In the genomic region with DNA sequence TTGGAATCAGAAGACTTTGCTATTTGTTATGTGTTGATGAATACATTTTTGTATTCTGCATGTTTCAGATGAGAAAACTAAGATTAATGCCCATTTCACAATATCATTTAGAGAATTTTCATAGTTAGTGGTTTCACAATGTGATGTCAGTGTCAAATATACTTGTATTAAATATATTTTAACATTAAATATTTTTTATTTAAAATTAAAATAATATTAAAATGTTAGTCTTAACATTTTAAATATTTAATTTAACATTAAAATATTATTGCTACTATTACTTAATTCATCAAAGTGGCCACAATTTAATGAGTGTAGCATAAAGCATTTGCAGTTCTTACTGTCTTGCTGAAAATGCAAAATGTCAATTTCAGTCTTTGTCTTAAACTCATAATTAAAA, we compare ENCODE assay signal across 26 cellular contexts.
"Had no signal": no experiment of that assay in that cellular context is flagged by ENCODE, and none has a peak within 500 bp of the region (broad histone marks: within the 10 kb centered on the region; RNA-seq: fewer than 3 reads in every experiment).

No MANE protein-coding gene starts in this region.

- H3K36me3 ChIP-seq: brain microvascular endothelial cell, esophagus squamous epithelium had no signal

- H3K4me1 ChIP-seq: esophagus squamous epithelium had no signal

- FAIRE-seq: astrocyte, bronchial epithelial cell, endothelial cell of umbilical vein had no signal

- DNase-seq: activated CD4-positive, alpha-beta memory T cell treated with anti-CD3 and anti-CD28 coated beads, Interleukin-2, amount 10 ng/mL, durations not matched to agents 7 days and 5 days; activated CD4-positive, alpha-beta T cell treated with anti-CD3 and anti-CD28 coated beads for 1 hour; activated CD4-positive, alpha-beta T cell treated with anti-CD3 and anti-CD28 coated beads for 4 hours; activated CD4-positive, alpha-beta T cell treated with anti-CD3 and anti-CD28 coated beads, Interleukin-2, amount 10 ng/mL, durations not matched to agents 7 days and 5 days; activated CD4-positive, alpha-beta T cell treated with anti-CD3 and anti-CD28 coated beads, Interleukin-2, amount 50 U/mL, for 4 hours; activated effector memory CD4-positive, alpha-beta T cell treated with Interleukin-2 at 50 U/mL for 16 hours; activated gamma-delta T cell treated with Interleukin-2 at 50 U/mL for 16 hours; activated naive CD4-positive, alpha-beta T cell treated with anti-CD3 and anti-CD28 coated beads, Interleukin-2, amount 50 U/mL, for 16 hours; activated naive CD4-positive, alpha-beta T cell treated with Interleukin-2 at 50 U/mL for 16 hours; activated T-cell treated with anti-CD3 and anti-CD28 coated beads, Interleukin-2, amount 50 U/mL, for 4 hours; amniotic stem cell; anterior cingulate cortex; brain microvascular endothelial cell; cortex of kidney; dermis blood vessel endothelial cell; effector CD4-positive, alpha-beta T cell; effector memory CD8-positive, alpha-beta T cell; esophagus squamous epithelium; foreskin melanocyte; head of caudate nucleus; T-helper 2 cell had no signal

- H3K4me3 ChIP-seq: esophagus squamous epithelium had no signal

- ATAC-seq: activated T-cell treated with anti-CD3 and anti-CD28 coated beads, Interleukin-2, amount 50 U/mL, for 4 hours; activated T-helper 17 cell treated with anti-CD3 and anti-CD28 coated beads, Interleukin-2, amount 50 U/mL, for 72 hours; effector memory CD8-positive, alpha-beta T cell had no signal

- H3K27ac ChIP-seq: brain microvascular endothelial cell, epithelial cell of prostate, esophagus squamous epithelium had no signal

- H3K27me3 ChIP-seq: brain microvascular endothelial cell, esophagus squamous epithelium had no signal

- H3K9me3 ChIP-seq: esophagus squamous epithelium had no signal
